In the genomic region with DNA sequence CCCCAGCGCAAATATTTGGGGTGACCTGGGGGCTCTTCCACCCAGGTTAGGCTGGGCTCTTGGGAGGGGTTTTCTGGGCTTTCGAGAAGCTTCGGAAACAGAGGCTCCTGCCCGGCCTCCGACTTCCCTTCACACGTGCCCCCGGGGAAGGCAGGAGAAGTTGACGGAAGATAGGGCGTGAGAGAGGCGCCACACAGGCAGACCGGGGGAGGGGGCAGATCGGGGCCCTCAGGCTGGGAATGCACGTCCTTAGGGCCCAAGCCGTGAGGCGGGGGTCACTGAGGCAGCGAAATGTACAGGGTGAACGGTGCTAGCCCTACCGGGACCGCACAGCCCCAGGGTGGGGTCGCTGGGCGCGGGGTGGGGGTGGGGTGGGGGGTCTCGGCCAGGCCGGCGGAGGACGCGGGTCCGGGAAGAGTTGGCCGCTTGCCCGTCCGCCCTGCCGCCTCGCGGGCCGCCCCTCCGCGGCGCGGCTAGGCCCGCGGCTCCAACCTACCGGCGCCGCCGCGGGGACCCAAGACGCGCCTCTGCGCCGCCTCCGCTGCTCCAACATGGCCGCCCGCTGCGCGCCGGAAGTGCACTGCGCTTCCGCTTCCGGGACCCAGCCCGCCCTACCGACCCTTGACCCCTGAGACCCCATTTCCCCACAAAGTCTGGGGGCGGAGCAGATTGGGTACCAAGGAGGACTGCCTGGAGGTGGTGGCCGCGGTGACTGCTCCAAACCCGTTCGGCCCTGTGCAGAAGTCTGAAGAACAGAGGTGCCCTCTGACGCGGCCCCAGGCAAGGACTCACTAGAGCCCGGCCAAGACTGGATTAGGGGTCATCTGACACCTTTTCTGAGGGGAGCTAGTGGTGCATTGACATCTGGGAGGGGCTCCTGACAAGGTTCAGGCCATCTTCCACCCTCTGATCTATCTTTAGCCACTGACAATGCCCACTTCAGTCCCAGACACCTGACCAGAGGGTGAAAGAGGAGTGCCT, we compare ENCODE assay signal across 1 cellular context.
TF ChIP-seq lines count a peak whose summit lies in the region.

TSS of gene CCDC71 (minus strand) at position 561 of the 981 bp plus-strand sequence. CDS start 2,123 bp downstream, outside the sequence.

TF ChIP-seq in HepG2, 621 proteins besides CTCF, POLR2A, EP300 and RAD21 (continues in another document):
- TF ChIP-seq TARDBP (CRISPR knock-in tag; IDR thresholded peaks at IDR 0.05), result no peak
- TF ChIP-seq PAX8 (CRISPR knock-in tag; IDR thresholded peaks at IDR 0.05; ENCODE audit: borderline replicate concordance), result no peak; the same call in 1 of the 2 replicates
- TF ChIP-seq SRSF4 (IDR thresholded peaks at IDR 0.05; ENCODE audit: low read depth, low read length, poor library complexity, severe bottlenecking), result no peak
- peak; percentile 69; the same call in 1 of the 2 replicates for TF ChIP-seq ZBTB7A (CRISPR knock-in tag; IDR thresholded peaks at IDR 0.05)
- TF ChIP-seq, protein P1, sequence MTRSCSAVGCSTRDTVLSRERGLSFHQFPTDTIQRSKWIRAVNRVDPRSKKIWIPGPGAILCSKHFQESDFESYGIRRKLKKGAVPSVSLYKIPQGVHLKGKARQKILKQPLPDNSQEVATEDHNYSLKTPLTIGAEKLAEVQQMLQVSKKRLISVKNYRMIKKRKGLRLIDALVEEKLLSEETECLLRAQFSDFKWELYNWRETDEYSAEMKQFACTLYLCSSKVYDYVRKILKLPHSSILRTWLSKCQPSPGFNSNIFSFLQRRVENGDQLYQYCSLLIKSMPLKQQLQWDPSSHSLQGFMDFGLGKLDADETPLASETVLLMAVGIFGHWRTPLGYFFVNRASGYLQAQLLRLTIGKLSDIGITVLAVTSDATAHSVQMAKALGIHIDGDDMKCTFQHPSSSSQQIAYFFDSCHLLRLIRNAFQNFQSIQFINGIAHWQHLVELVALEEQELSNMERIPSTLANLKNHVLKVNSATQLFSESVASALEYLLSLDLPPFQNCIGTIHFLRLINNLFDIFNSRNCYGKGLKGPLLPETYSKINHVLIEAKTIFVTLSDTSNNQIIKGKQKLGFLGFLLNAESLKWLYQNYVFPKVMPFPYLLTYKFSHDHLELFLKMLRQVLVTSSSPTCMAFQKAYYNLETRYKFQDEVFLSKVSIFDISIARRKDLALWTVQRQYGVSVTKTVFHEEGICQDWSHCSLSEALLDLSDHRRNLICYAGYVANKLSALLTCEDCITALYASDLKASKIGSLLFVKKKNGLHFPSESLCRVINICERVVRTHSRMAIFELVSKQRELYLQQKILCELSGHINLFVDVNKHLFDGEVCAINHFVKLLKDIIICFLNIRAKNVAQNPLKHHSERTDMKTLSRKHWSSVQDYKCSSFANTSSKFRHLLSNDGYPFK (CRISPR knock-in tag; IDR thresholded peaks at IDR 0.05; ENCODE audit: borderline replicate concordance), result peak; percentile 26; the same call in 1 of the 2 replicates
- TF ChIP-seq SNRNP70 (IDR thresholded peaks at IDR 0.05; ENCODE audit: low read depth, low read length), result no peak
- no peak for TF ChIP-seq GLI4 (CRISPR knock-in tag; IDR thresholded peaks at IDR 0.05; ENCODE audit: borderline replicate concordance)
- TF ChIP-seq MLXIP (CRISPR knock-in tag; IDR thresholded peaks at IDR 0.05; ENCODE audit: borderline replicate concordance), result no peak
- TF ChIP-seq, protein P2, sequence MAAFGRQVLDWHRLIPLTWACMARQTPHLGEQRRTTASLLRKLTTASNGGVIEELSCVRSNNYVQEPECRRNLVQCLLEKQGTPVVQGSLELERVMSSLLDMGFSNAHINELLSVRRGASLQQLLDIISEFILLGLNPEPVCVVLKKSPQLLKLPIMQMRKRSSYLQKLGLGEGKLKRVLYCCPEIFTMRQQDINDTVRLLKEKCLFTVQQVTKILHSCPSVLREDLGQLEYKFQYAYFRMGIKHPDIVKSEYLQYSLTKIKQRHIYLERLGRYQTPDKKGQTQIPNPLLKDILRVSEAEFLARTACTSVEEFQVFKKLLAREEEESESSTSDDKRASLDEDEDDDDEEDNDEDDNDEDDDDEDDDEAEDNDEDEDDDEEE (CRISPR knock-in tag; IDR thresholded peaks at IDR 0.05), result 0 out of 2 replicates have a peak, but pooled peaks have one; percentile 39
- no peak for TF ChIP-seq CAMTA2 (CRISPR knock-in tag; IDR thresholded peaks at IDR 0.05; ENCODE audit: borderline replicate concordance)
- no peak for TF ChIP-seq ZNF510 (CRISPR knock-in tag; IDR thresholded peaks at IDR 0.05; ENCODE audit: low read depth)
- no peak for TF ChIP-seq TOPORS (CRISPR knock-in tag; IDR thresholded peaks at IDR 0.05)
- no peak for TF ChIP-seq ZNF326 (CRISPR knock-in tag; IDR thresholded peaks at IDR 0.05; ENCODE audit: borderline replicate concordance)
- peak; percentile 88 for TF ChIP-seq SP5 (CRISPR knock-in tag; IDR thresholded peaks at IDR 0.05; ENCODE audit: borderline replicate concordance, low read depth)
- TF ChIP-seq RFX3 (CRISPR knock-in tag; IDR thresholded peaks at IDR 0.05), result no peak
- TF ChIP-seq DNMT1 (CRISPR knock-in tag; IDR thresholded peaks at IDR 0.05), result no peak
- no peak for TF ChIP-seq ZNF777 (CRISPR knock-in tag; IDR thresholded peaks at IDR 0.05)
- 0 out of 2 replicates have a peak, but pooled peaks have one; percentile 27 for TF ChIP-seq MED1 (CRISPR knock-in tag; IDR thresholded peaks at IDR 0.05)
- peak; percentile 41; the same call in 1 of the 2 replicates for TF ChIP-seq NR2F2 (IDR thresholded peaks at IDR 0.05; ENCODE audit: borderline replicate concordance, low read depth)
- no peak for TF ChIP-seq KLF12 (CRISPR knock-in tag; IDR thresholded peaks at IDR 0.05; ENCODE audit: borderline replicate concordance)
- TF ChIP-seq ZNF234 (CRISPR knock-in tag; conservative IDR thresholded peaks at IDR 0.05), result no peak
- TF ChIP-seq, protein P3, sequence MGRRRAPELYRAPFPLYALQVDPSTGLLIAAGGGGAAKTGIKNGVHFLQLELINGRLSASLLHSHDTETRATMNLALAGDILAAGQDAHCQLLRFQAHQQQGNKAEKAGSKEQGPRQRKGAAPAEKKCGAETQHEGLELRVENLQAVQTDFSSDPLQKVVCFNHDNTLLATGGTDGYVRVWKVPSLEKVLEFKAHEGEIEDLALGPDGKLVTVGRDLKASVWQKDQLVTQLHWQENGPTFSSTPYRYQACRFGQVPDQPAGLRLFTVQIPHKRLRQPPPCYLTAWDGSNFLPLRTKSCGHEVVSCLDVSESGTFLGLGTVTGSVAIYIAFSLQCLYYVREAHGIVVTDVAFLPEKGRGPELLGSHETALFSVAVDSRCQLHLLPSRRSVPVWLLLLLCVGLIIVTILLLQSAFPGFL (CRISPR knock-in tag; IDR thresholded peaks at IDR 0.05), result no peak
- TF ChIP-seq CEBPB (IDR thresholded peaks at IDR 0.05; ENCODE audit: borderline replicate concordance, low read depth, low read length), result no peak
- no peak for TF ChIP-seq ZNF557 (CRISPR knock-in tag; IDR thresholded peaks at IDR 0.05)
- TF ChIP-seq, protein P4, sequence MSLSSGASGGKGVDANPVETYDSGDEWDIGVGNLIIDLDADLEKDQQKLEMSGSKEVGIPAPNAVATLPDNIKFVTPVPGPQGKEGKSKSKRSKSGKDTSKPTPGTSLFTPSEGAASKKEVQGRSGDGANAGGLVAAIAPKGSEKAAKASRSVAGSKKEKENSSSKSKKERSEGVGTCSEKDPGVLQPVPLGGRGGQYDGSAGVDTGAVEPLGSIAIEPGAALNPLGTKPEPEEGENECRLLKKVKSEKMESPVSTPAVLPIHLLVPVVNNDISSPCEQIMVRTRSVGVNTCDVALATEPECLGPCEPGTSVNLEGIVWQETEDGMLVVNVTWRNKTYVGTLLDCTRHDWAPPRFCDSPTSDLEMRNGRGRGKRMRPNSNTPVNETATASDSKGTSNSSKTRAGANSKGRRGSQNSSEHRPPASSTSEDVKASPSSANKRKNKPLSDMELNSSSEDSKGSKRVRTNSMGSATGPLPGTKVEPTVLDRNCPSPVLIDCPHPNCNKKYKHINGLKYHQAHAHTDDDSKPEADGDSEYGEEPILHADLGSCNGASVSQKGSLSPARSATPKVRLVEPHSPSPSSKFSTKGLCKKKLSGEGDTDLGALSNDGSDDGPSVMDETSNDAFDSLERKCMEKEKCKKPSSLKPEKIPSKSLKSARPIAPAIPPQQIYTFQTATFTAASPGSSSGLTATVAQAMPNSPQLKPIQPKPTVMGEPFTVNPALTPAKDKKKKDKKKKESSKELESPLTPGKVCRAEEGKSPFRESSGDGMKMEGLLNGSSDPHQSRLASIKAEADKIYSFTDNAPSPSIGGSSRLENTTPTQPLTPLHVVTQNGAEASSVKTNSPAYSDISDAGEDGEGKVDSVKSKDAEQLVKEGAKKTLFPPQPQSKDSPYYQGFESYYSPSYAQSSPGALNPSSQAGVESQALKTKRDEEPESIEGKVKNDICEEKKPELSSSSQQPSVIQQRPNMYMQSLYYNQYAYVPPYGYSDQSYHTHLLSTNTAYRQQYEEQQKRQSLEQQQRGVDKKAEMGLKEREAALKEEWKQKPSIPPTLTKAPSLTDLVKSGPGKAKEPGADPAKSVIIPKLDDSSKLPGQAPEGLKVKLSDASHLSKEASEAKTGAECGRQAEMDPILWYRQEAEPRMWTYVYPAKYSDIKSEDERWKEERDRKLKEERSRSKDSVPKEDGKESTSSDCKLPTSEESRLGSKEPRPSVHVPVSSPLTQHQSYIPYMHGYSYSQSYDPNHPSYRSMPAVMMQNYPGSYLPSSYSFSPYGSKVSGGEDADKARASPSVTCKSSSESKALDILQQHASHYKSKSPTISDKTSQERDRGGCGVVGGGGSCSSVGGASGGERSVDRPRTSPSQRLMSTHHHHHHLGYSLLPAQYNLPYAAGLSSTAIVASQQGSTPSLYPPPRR (CRISPR knock-in tag; IDR thresholded peaks at IDR 0.05; ENCODE audit: borderline replicate concordance), result peak; percentile 47; the same call in 1 of the 2 replicates
- TF ChIP-seq HNRNPH1 (optimal IDR thresholded peaks at IDR 0.05; ENCODE audit: low read depth, low read length), result no peak
- TF ChIP-seq RNF219 (CRISPR knock-in tag; IDR thresholded peaks at IDR 0.05), result no peak
- TF ChIP-seq ZFP82 (CRISPR knock-in tag; IDR thresholded peaks at IDR 0.05; ENCODE audit: borderline replicate concordance), result no peak
- TF ChIP-seq MIER2 (CRISPR knock-in tag; IDR thresholded peaks at IDR 0.05), result no peak
- no peak for TF ChIP-seq EED (CRISPR knock-in tag; IDR thresholded peaks at IDR 0.05)
- TF ChIP-seq, protein P5, sequence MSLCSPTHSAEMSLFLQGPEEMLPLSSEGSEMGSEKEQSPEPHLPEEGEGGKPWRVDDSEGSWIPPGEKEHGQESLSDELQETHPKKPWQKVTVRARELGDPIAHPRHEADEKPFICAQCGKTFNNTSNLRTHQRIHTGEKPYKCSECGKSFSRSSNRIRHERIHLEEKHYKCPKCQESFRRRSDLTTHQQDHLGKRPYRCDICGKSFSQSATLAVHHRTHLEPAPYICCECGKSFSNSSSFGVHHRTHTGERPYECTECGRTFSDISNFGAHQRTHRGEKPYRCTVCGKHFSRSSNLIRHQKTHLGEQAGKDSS (CRISPR knock-in tag; IDR thresholded peaks at IDR 0.05; ENCODE audit: borderline replicate concordance, low read depth), result 0 out of 2 replicates have a peak, but pooled peaks have one; percentile 56
- TF ChIP-seq ZNF235 (CRISPR knock-in tag; IDR thresholded peaks at IDR 0.05; ENCODE audit: borderline replicate concordance), result no peak
- TF ChIP-seq NFYC (CRISPR knock-in tag; IDR thresholded peaks at IDR 0.05), result no peak
- TF ChIP-seq ATRX (CRISPR knock-in tag; IDR thresholded peaks at IDR 0.05; ENCODE audit: borderline replicate concordance), result no peak
- TF ChIP-seq PITX1 (CRISPR knock-in tag; IDR thresholded peaks at IDR 0.05), result no peak
